Comparison of ENCODE assay signal across 19 cellular contexts in genomic region chr11:130223291-130223971, GRCh38.
DNase-seq lines count a peak whose midpoint lies in the region; ATAC-seq and TF ChIP-seq lines count a peak whose summit lies in the region.
"Had no signal": no experiment of that assay in that cellular context is flagged by ENCODE, and none has a peak within 500 bp of the region (broad histone marks: within the 10 kb centered on the region; RNA-seq: fewer than 3 reads in every experiment).

No MANE protein-coding gene starts in this region.

- CTCF ChIA-PET in activated CD8-positive, alpha-beta T cell treated with anti-CD3 and anti-CD28 coated beads for 36 hours (lab: Charles Lee): interaction anchor here (1.0 to 1.6 kb wide), 2 partner anchors 11 to 209 kb away, joined by 3 to 4 read pairs; no protein-coding TSS in a partner anchor
- CTCF ChIA-PET in activated CD8-positive, alpha-beta T cell treated with anti-CD3 and anti-CD28 coated beads, Interleukin-2, amount 10 ng/mL, durations not matched to agents 7 days and 5 days (lab: Charles Lee): interaction anchor here (0.9 kb wide), 1 partner anchor 11 kb away, joined by 3 read pairs; no protein-coding TSS in a partner anchor
- CTCF ChIA-PET in PC-3 (lab: Charles Lee): no interaction called here

- BruUV-seq in PC-3 (replicated peaks; lab: Mats Ljungman, UMichigan): no TSS peak

- peak; percentile 58 for ATAC-seq in activated CD8-positive, alpha-beta T cell treated with anti-CD3 and anti-CD28 coated beads for 36 hours
- ATAC-seq in activated CD8-positive, alpha-beta T cell treated with anti-CD3 and anti-CD28 coated beads, Interleukin-2, amount 10 ng/mL, durations not matched to agents 7 days and 5 days: no peak
- ATAC-seq in PC-3 (no peak), heart right ventricle (peak in 5 of 8 donors; percentile 55 to 88 (median 73)), omental fat pad (ENCODE audit: low FRiP score) (peak; percentile 90), HG02798 (IDR thresholded peaks at IDR 0.05; ENCODE audit: poor library complexity, unreplicated experiment) (no peak), HG02938 (IDR thresholded peaks at IDR 0.05; ENCODE audit: unreplicated experiment) (no peak)

- no peak for TF ChIP-seq CTCF in activated CD8-positive, alpha-beta T cell treated with anti-CD3 and anti-CD28 coated beads for 36 hours (IDR thresholded peaks at IDR 0.05)
- no peak for TF ChIP-seq CTCF in PC-3 (conservative IDR thresholded peaks at IDR 0.05; ENCODE audit: low read depth, low read length)
- TF ChIP-seq CTCF in heart right ventricle (IDR thresholded peaks at IDR 0.05): no peak
- TF ChIP-seq CTCF in omental fat pad (IDR thresholded peaks at IDR 0.05): no peak

- H3K27me3 ChIP-seq in PC-3 (ENCODE audit: low read length): no peaks in the 10 kb centered on the region
- H3K27me3 ChIP-seq in heart right ventricle: no peaks in the 10 kb centered on the region
- H3K27me3 ChIP-seq: colonic mucosa had no signal

- H3K79me2 ChIP-seq in PC-3 (ENCODE audit: low read length): no peaks in the 10 kb centered on the region

- H3K4me1 ChIP-seq in PC-3 (ENCODE audit: insufficient read depth, low read length) (no peaks in the 10 kb centered on the region), heart right ventricle (peaks cover 0 to 11% (median 0%) of the 10 kb centered on the region in 9 donors)
- H3K4me1 ChIP-seq: colonic mucosa had no signal

- POLR2A ChIA-PET in activated CD8-positive, alpha-beta T cell treated with anti-CD3 and anti-CD28 coated beads for 36 hours (lab: Charles Lee): interaction anchor here (1.0 kb wide), 1 partner anchor 43 kb away, joined by 4 read pairs; no protein-coding TSS in a partner anchor
- POLR2A ChIA-PET in activated CD8-positive, alpha-beta T cell treated with anti-CD3 and anti-CD28 coated beads, Interleukin-2, amount 10 ng/mL, durations not matched to agents 7 days and 5 days (lab: Charles Lee): no interaction called here
- POLR2A ChIA-PET in PC-3 (lab: Charles Lee; ENCODE audit: unreplicated experiment): no interaction called here

- H3F3A ChIP-seq in PC-3 (ENCODE audit: low read length, unreplicated experiment): no peaks in the 10 kb centered on the region

- no peak overlapping the region for H2AFZ ChIP-seq in PC-3 (ENCODE audit: low read length)
- H2AFZ ChIP-seq: PC-9 had no signal

- peaks cover 10% of the 10 kb centered on the region for H3K4me1 Mint-ChIP-seq in activated CD8-positive, alpha-beta T cell treated with anti-CD3 and anti-CD28 coated beads for 36 hours (ENCODE audit: low read depth)
- peaks cover 8% of the 10 kb centered on the region for H3K4me1 Mint-ChIP-seq in activated CD8-positive, alpha-beta T cell treated with anti-CD3 and anti-CD28 coated beads, Interleukin-2, amount 10 ng/mL, durations not matched to agents 7 days and 5 days (ENCODE audit: low read depth)

- H3K9me3 Mint-ChIP-seq in activated CD8-positive, alpha-beta T cell treated with anti-CD3 and anti-CD28 coated beads for 36 hours: no peaks in the 10 kb centered on the region
- no peaks in the 10 kb centered on the region for H3K9me3 Mint-ChIP-seq in activated CD8-positive, alpha-beta T cell treated with anti-CD3 and anti-CD28 coated beads, Interleukin-2, amount 10 ng/mL, durations not matched to agents 7 days and 5 days (ENCODE audit: insufficient read depth)
- H3K9me3 Mint-ChIP-seq: activated T-helper 1 cell treated with anti-CD3 and anti-CD28 coated beads, Interleukin-12 subunit alpha, Interleukin-12 subunit beta, Interleukin-2, Interleukin-4 antibody, amounts not matched to agents 30 ng/mL and 10 ng/mL and 1 ng/mL, durations not matched to agents 14 hours and 24 hours and 36 hours; naive B cell; stimulated activated naive CD8-positive, alpha-beta T cell treated with anti-CD3 and anti-CD28 coated beads, Interleukin-15, Interleukin-2, amounts not matched to agents 100 ng/mL and 50 ng/mL, for 24 hours had no signal

- no peak overlapping the region for H3K27ac Mint-ChIP-seq in activated CD8-positive, alpha-beta T cell treated with anti-CD3 and anti-CD28 coated beads for 36 hours
- no peak overlapping the region for H3K27ac Mint-ChIP-seq in activated CD8-positive, alpha-beta T cell treated with anti-CD3 and anti-CD28 coated beads, Interleukin-2, amount 10 ng/mL, durations not matched to agents 7 days and 5 days
- H3K27ac Mint-ChIP-seq: activated T-helper 1 cell treated with anti-CD3 and anti-CD28 coated beads, Interleukin-12 subunit alpha, Interleukin-12 subunit beta, Interleukin-2, Interleukin-4 antibody, amounts not matched to agents 30 ng/mL and 10 ng/mL and 1 ng/mL, durations not matched to agents 14 hours and 24 hours and 36 hours; stimulated activated naive CD8-positive, alpha-beta T cell treated with anti-CD3 and anti-CD28 coated beads, Interleukin-15, Interleukin-2, amounts not matched to agents 100 ng/mL and 50 ng/mL, for 24 hours had no signal

- DNase-seq in activated CD8-positive, alpha-beta T cell treated with anti-CD3 and anti-CD28 coated beads for 36 hours: peak; percentile 8
- no peak for DNase-seq in activated CD8-positive, alpha-beta T cell treated with anti-CD3 and anti-CD28 coated beads, Interleukin-2, amount 10 ng/mL, durations not matched to agents 7 days and 5 days
- DNase-seq in PC-3 (peak; percentile 27), heart right ventricle (peak in 1 of 2 donors; percentile 40), omental fat pad (ENCODE audit: low spot score) (no peak), HT-29 (ENCODE audit: low spot score) (no peak)
- DNase-seq: activated CD4-positive, alpha-beta T cell treated with anti-CD3 and anti-CD28 coated beads for 48 hours; colonic mucosa; DND-41; foreskin fibroblast; naive B cell; NCI-H1417 treated with DMSO at 0.1 percent for 48 hours; PC-9; SK-N-SH had no signal

- no peak overlapping the region for H3K27ac ChIP-seq in PC-3 (ENCODE audit: low read length)
- no peak overlapping the region for H3K27ac ChIP-seq in heart right ventricle
- H3K27ac ChIP-seq: C4-2B, colonic mucosa, PC-9 had no signal

- H3K4me3 Mint-ChIP-seq in activated CD8-positive, alpha-beta T cell treated with anti-CD3 and anti-CD28 coated beads for 36 hours: no peak overlapping the region
- no peak overlapping the region for H3K4me3 Mint-ChIP-seq in activated CD8-positive, alpha-beta T cell treated with anti-CD3 and anti-CD28 coated beads, Interleukin-2, amount 10 ng/mL, durations not matched to agents 7 days and 5 days
- H3K4me3 Mint-ChIP-seq: activated T-helper 1 cell treated with anti-CD3 and anti-CD28 coated beads, Interleukin-12 subunit alpha, Interleukin-12 subunit beta, Interleukin-2, Interleukin-4 antibody, amounts not matched to agents 30 ng/mL and 10 ng/mL and 1 ng/mL, durations not matched to agents 14 hours and 24 hours and 36 hours; stimulated activated naive CD8-positive, alpha-beta T cell treated with anti-CD3 and anti-CD28 coated beads, Interleukin-15, Interleukin-2, amounts not matched to agents 100 ng/mL and 50 ng/mL, for 24 hours had no signal

- no peaks in the 10 kb centered on the region for H3K36me3 ChIP-seq in PC-3 (ENCODE audit: low read depth, low read length)
- H3K36me3 ChIP-seq in heart right ventricle: peaks cover 0 to 3% (median 0%) of the 10 kb centered on the region in 9 donors
- H3K36me3 ChIP-seq: colonic mucosa had no signal

- intact Hi-C loops in activated CD8-positive, alpha-beta T cell treated with anti-CD3 and anti-CD28 coated beads for 36 hours (cut with micrococcal nuclease): no loop called here
- intact Hi-C loops in PC-3 (cut with micrococcal nuclease) (no loop called here), heart right ventricle (cut with DNase I) (no loop called here)

- H3K9me2 ChIP-seq in PC-3 (replicated peaks; ENCODE audit: low read length): no peaks in the 10 kb centered on the region
- H3K9me2 ChIP-seq: SK-N-SH had no signal

- 51 to 61% methylated on average over 12 of the region's 12 CpGs for WGBS in heart right ventricle, 2 donors

- H3K4me2 ChIP-seq in PC-3 (ENCODE audit: low read length): no peak overlapping the region
- H3K4me2 ChIP-seq: PC-9, SK-N-SH had no signal

- H3K4me3 ChIP-seq in PC-3 (ENCODE audit: low read length) (no peak overlapping the region), heart right ventricle (no peak overlapping the region)
- H3K4me3 ChIP-seq: colonic mucosa, PC-9 had no signal

- no peak overlapping the region for H3K9ac ChIP-seq in PC-3 (ENCODE audit: low read length)
- H3K9ac ChIP-seq: SK-N-SH had no signal

- H3K27me3 Mint-ChIP-seq in activated CD8-positive, alpha-beta T cell treated with anti-CD3 and anti-CD28 coated beads for 36 hours: no peaks in the 10 kb centered on the region
- no peaks in the 10 kb centered on the region for H3K27me3 Mint-ChIP-seq in activated CD8-positive, alpha-beta T cell treated with anti-CD3 and anti-CD28 coated beads, Interleukin-2, amount 10 ng/mL, durations not matched to agents 7 days and 5 days (ENCODE audit: low read depth)
- H3K27me3 Mint-ChIP-seq: naive B cell; stimulated activated naive CD8-positive, alpha-beta T cell treated with anti-CD3 and anti-CD28 coated beads, Interleukin-15, Interleukin-2, amounts not matched to agents 100 ng/mL and 50 ng/mL, for 24 hours had no signal

- no peaks in the 10 kb centered on the region for H3K9me3 ChIP-seq in PC-3 (ENCODE audit: low read length)
- no peaks in the 10 kb centered on the region for H3K9me3 ChIP-seq in heart right ventricle
- H3K9me3 ChIP-seq: colonic mucosa, SK-N-SH had no signal

- no peaks in the 10 kb centered on the region for H3K36me3 Mint-ChIP-seq in activated CD8-positive, alpha-beta T cell treated with anti-CD3 and anti-CD28 coated beads for 36 hours (ENCODE audit: low read depth)
- H3K36me3 Mint-ChIP-seq in activated CD8-positive, alpha-beta T cell treated with anti-CD3 and anti-CD28 coated beads, Interleukin-2, amount 10 ng/mL, durations not matched to agents 7 days and 5 days (ENCODE audit: low read depth): no peaks in the 10 kb centered on the region
- H3K36me3 Mint-ChIP-seq: naive B cell had no signal

- H4K20me1 ChIP-seq in PC-3 (ENCODE audit: low read length): no peaks in the 10 kb centered on the region

Comparison
In these comparisons a context has a peak if more than half of its experiments do, and no peak if none do; other contexts are left out.
1. ATAC-seq: peak in activated CD8-positive, alpha-beta T cell treated with anti-CD3 and anti-CD28 coated beads for 36 hours (single experiment), heart right ventricle (5 of 8) and omental fat pad (single experiment); none in activated CD8-positive, alpha-beta T cell treated with anti-CD3 and anti-CD28 coated beads, Interleukin-2, amount 10 ng/mL, durations not matched to agents 7 days and 5 days (single experiment), PC-3 (single experiment), HG02798 (single experiment) and HG02938 (single experiment).
2. DNase-seq: peak in activated CD8-positive, alpha-beta T cell treated with anti-CD3 and anti-CD28 coated beads for 36 hours (single experiment) and PC-3 (single experiment); none in activated CD8-positive, alpha-beta T cell treated with anti-CD3 and anti-CD28 coated beads, Interleukin-2, amount 10 ng/mL, durations not matched to agents 7 days and 5 days (single experiment), omental fat pad (single experiment) and HT-29 (single experiment).